ENCODE assay signal across 1 cellular context in the genomic region with DNA sequence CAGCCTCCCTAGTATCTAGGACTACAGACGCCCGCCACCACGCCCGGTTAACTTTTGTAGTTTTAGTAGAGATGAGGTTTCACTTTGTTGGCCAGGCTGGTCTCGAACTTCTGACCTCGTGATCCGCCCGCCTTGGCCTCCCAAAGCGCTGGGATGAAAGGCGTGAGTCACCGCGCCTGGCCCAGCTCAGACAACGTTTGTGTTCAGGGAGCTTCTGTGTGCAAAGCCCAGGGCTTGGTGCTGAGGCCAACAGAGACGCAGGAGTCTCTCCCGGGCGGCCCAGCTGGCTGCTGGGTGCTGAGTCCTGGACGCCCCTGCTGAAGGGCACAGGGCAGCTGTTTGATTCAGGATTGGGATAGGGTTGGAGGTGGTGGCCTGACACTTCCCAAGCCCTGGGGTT.
TF ChIP-seq lines count a peak whose summit lies in the region.

No MANE protein-coding gene starts in this region.

TF ChIP-seq in HepG2, 621 proteins besides CTCF, POLR2A, EP300 and RAD21:
- TF ChIP-seq ZSCAN30 (CRISPR knock-in tag; IDR thresholded peaks at IDR 0.05) (no peak), ZNF768 (CRISPR knock-in tag; IDR thresholded peaks at IDR 0.05) (peak; percentile 94), ZBTB33 (CRISPR knock-in tag; IDR thresholded peaks at IDR 0.05) (peak; percentile 54; the same call in 1 of the 2 replicates)
